1 cellular context compared by ENCODE assay signal in the genomic region with DNA sequence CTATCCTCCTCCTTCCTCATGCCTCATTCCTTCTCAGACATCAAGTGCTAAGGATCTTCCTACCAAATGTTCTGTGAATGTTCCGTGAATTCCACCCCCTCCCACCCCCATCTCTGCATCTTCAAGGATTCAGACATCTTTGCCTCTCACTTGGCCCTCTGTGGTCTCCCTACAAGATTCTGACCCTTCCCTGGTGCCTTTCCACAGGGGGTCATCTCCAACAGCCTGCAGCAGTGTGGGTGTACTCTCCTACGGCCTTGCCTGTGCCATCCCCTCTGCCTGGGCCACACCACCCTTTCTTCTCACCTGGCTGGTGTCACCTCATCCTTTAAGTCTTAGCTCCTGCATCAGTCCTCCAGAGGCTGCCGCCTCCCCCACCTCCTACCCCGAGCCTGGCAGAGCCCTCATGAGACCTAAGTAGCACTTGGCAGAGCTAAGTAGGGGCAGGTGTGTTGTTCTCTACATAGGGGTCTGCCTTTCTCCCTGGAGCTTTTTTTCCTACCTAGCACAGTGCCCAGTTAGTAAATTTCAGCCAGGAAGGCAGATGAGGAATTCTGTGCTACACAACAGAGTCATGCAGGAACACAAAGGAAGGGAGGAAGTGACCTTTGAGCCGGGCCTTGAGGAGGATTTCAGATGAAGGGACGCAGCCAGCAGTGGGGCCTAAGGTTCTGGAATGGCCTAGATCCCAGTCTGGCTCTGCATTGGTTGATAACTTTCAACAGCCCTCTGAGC.
TF ChIP-seq lines count a peak whose summit lies in the region.

No MANE protein-coding gene starts in this region.

TF ChIP-seq in HepG2, 621 proteins besides CTCF, POLR2A, EP300 and RAD21 (continued from another document and continues in another):
- TF ChIP-seq, protein P1, sequence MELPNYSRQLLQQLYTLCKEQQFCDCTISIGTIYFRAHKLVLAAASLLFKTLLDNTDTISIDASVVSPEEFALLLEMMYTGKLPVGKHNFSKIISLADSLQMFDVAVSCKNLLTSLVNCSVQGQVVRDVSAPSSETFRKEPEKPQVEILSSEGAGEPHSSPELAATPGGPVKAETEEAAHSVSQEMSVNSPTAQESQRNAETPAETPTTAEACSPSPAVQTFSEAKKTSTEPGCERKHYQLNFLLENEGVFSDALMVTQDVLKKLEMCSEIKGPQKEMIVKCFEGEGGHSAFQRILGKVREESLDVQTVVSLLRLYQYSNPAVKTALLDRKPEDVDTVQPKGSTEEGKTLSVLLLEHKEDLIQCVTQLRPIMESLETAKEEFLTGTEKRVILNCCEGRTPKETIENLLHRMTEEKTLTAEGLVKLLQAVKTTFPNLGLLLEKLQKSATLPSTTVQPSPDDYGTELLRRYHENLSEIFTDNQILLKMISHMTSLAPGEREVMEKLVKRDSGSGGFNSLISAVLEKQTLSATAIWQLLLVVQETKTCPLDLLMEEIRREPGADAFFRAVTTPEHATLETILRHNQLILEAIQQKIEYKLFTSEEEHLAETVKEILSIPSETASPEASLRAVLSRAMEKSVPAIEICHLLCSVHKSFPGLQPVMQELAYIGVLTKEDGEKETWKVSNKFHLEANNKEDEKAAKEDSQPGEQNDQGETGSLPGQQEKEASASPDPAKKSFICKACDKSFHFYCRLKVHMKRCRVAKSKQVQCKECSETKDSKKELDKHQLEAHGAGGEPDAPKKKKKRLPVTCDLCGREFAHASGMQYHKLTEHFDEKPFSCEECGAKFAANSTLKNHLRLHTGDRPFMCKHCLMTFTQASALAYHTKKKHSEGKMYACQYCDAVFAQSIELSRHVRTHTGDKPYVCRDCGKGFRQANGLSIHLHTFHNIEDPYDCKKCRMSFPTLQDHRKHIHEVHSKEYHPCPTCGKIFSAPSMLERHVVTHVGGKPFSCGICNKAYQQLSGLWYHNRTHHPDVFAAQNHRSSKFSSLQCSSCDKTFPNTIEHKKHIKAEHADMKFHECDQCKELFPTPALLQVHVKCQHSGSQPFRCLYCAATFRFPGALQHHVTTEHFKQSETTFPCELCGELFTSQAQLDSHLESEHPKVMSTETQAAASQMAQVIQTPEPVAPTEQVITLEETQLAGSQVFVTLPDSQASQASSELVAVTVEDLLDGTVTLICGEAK (IDR thresholded peaks at IDR 0.05), result no peak
- TF ChIP-seq, protein P1 (CRISPR knock-in tag; IDR thresholded peaks at IDR 0.05), result no peak
- TF ChIP-seq, protein P2, sequence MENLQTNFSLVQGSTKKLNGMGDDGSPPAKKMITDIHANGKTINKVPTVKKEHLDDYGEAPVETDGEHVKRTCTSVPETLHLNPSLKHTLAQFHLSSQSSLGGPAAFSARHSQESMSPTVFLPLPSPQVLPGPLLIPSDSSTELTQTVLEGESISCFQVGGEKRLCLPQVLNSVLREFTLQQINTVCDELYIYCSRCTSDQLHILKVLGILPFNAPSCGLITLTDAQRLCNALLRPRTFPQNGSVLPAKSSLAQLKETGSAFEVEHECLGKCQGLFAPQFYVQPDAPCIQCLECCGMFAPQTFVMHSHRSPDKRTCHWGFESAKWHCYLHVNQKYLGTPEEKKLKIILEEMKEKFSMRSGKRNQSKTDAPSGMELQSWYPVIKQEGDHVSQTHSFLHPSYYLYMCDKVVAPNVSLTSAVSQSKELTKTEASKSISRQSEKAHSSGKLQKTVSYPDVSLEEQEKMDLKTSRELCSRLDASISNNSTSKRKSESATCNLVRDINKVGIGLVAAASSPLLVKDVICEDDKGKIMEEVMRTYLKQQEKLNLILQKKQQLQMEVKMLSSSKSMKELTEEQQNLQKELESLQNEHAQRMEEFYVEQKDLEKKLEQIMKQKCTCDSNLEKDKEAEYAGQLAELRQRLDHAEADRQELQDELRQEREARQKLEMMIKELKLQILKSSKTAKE (CRISPR knock-in tag; IDR thresholded peaks at IDR 0.05; ENCODE audit: borderline replicate concordance), result no peak
- TF ChIP-seq TBL1XR1 (IDR thresholded peaks at IDR 0.05; ENCODE audit: borderline replicate concordance, low read length, partially characterized antibody), result no peak
- TF ChIP-seq, protein P3, sequence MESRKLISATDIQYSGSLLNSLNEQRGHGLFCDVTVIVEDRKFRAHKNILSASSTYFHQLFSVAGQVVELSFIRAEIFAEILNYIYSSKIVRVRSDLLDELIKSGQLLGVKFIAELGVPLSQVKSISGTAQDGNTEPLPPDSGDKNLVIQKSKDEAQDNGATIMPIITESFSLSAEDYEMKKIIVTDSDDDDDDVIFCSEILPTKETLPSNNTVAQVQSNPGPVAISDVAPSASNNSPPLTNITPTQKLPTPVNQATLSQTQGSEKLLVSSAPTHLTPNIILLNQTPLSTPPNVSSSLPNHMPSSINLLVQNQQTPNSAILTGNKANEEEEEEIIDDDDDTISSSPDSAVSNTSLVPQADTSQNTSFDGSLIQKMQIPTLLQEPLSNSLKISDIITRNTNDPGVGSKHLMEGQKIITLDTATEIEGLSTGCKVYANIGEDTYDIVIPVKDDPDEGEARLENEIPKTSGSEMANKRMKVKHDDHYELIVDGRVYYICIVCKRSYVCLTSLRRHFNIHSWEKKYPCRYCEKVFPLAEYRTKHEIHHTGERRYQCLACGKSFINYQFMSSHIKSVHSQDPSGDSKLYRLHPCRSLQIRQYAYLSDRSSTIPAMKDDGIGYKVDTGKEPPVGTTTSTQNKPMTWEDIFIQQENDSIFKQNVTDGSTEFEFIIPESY (CRISPR knock-in tag; IDR thresholded peaks at IDR 0.05), result no peak
- TF ChIP-seq ZNF549 (CRISPR knock-in tag; IDR thresholded peaks at IDR 0.05), result peak; percentile 97
- TF ChIP-seq ZNF264 (CRISPR knock-in tag; IDR thresholded peaks at IDR 0.05), result no peak
- no peak for TF ChIP-seq CCDC6 (CRISPR knock-in tag; IDR thresholded peaks at IDR 0.05)
- no peak for TF ChIP-seq SOX13 (IDR thresholded peaks at IDR 0.05)
- peak in 1 of 2 experiments; percentile 61; a peak in 1 of 4 replicates for TF ChIP-seq SOX13 (CRISPR knock-in tag; conservative IDR thresholded peaks at IDR 0.05 in 1 of 2, IDR thresholded peaks at IDR 0.05 in 1 of 2)
- TF ChIP-seq CBX2 (IDR thresholded peaks at IDR 0.05; ENCODE audit: low read depth, low read length), result no peak
- TF ChIP-seq CBX2 (CRISPR knock-in tag; IDR thresholded peaks at IDR 0.05; ENCODE audit: low read depth), result no peak
- no peak for TF ChIP-seq ATF1 (CRISPR knock-in tag; IDR thresholded peaks at IDR 0.05)
- peak; percentile 87; the same call in 1 of the 2 replicates for TF ChIP-seq ETV5 (CRISPR knock-in tag; IDR thresholded peaks at IDR 0.05; ENCODE audit: borderline replicate concordance)
- TF ChIP-seq YEATS4 (CRISPR knock-in tag; IDR thresholded peaks at IDR 0.05; ENCODE audit: borderline replicate concordance), result no peak
- TF ChIP-seq, protein P4, sequence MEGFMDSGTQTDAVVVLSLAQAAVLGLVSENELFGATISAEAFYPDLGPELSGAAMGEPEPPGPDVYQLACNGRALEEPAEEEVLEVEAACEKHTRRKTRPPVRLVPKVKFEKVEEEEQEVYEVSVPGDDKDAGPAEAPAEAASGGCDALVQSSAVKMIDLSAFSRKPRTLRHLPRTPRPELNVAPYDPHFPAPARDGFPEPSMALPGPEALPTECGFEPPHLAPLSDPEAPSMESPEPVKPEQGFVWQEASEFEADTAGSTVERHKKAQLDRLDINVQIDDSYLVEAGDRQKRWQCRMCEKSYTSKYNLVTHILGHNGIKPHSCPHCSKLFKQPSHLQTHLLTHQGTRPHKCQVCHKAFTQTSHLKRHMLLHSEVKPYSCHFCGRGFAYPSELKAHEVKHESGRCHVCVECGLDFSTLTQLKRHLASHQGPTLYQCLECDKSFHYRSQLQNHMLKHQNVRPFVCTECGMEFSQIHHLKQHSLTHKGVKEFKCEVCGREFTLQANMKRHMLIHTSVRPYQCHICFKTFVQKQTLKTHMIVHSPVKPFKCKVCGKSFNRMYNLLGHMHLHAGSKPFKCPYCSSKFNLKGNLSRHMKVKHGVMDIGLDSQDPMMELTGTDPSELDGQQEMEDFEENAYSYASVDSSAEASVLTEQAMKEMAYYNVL (CRISPR knock-in tag; IDR thresholded peaks at IDR 0.05; ENCODE audit: borderline replicate concordance), result no peak; the same call in 1 of the 2 replicates
- no peak; the same call in 1 of the 2 replicates for TF ChIP-seq BORCS8-MEF2B (CRISPR knock-in tag; IDR thresholded peaks at IDR 0.05)
- no peak for TF ChIP-seq TMF1 (CRISPR knock-in tag; IDR thresholded peaks at IDR 0.05; ENCODE audit: low read depth)
- TF ChIP-seq PPARG (CRISPR knock-in tag; conservative IDR thresholded peaks at IDR 0.05), result no peak
- TF ChIP-seq ZNF350 (CRISPR knock-in tag; IDR thresholded peaks at IDR 0.05; ENCODE audit: borderline replicate concordance, low read depth), result no peak
- no peak for TF ChIP-seq NCOA5 (CRISPR knock-in tag; IDR thresholded peaks at IDR 0.05)
- TF ChIP-seq ZSCAN12 (CRISPR knock-in tag; IDR thresholded peaks at IDR 0.05), result no peak
- TF ChIP-seq ZNF543 (CRISPR knock-in tag; IDR thresholded peaks at IDR 0.05), result no peak
- TF ChIP-seq MBD4 (IDR thresholded peaks at IDR 0.05; ENCODE audit: borderline replicate concordance, low read length), result no peak
- TF ChIP-seq SNAPC2 (CRISPR knock-in tag; IDR thresholded peaks at IDR 0.05), result no peak
- TF ChIP-seq ZNF337 (CRISPR knock-in tag; IDR thresholded peaks at IDR 0.05; ENCODE audit: borderline replicate concordance, low read depth), result no peak
- TF ChIP-seq POGZ (CRISPR knock-in tag; IDR thresholded peaks at IDR 0.05), result peak; percentile 34; the same call in 1 of the 2 replicates
- no peak for TF ChIP-seq ZNF703 (CRISPR knock-in tag; IDR thresholded peaks at IDR 0.05; ENCODE audit: borderline replicate concordance)
- TF ChIP-seq RFX3 (CRISPR knock-in tag; IDR thresholded peaks at IDR 0.05), result no peak
- no peak for TF ChIP-seq ZBTB7B (CRISPR knock-in tag; IDR thresholded peaks at IDR 0.05)
- TF ChIP-seq ZNF607 (CRISPR knock-in tag; IDR thresholded peaks at IDR 0.05; ENCODE audit: borderline replicate concordance), result no peak
- no peak for TF ChIP-seq ZNF124 (CRISPR knock-in tag; IDR thresholded peaks at IDR 0.05)
- TF ChIP-seq, protein P5, sequence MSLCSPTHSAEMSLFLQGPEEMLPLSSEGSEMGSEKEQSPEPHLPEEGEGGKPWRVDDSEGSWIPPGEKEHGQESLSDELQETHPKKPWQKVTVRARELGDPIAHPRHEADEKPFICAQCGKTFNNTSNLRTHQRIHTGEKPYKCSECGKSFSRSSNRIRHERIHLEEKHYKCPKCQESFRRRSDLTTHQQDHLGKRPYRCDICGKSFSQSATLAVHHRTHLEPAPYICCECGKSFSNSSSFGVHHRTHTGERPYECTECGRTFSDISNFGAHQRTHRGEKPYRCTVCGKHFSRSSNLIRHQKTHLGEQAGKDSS (CRISPR knock-in tag; IDR thresholded peaks at IDR 0.05; ENCODE audit: borderline replicate concordance, low read depth), result no peak
- peak; percentile 57 for TF ChIP-seq KAT8 (CRISPR knock-in tag; IDR thresholded peaks at IDR 0.05)
- TF ChIP-seq ZNF879 (CRISPR knock-in tag; IDR thresholded peaks at IDR 0.05), result no peak
- TF ChIP-seq, protein P6, sequence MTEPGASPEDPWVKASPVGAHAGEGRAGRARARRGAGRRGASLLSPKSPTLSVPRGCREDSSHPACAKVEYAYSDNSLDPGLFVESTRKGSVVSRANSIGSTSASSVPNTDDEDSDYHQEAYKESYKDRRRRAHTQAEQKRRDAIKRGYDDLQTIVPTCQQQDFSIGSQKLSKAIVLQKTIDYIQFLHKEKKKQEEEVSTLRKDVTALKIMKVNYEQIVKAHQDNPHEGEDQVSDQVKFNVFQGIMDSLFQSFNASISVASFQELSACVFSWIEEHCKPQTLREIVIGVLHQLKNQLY (CRISPR knock-in tag; IDR thresholded peaks at IDR 0.05), result no peak
- TF ChIP-seq NCOR1 (IDR thresholded peaks at IDR 0.05; ENCODE audit: borderline replicate concordance, low read length), result no peak
- no peak for TF ChIP-seq HCFC1 (IDR thresholded peaks at IDR 0.05; ENCODE audit: low read depth, low read length)
- TF ChIP-seq HOXA3 (CRISPR knock-in tag; IDR thresholded peaks at IDR 0.05), result peak; percentile 57
- TF ChIP-seq, protein P7, sequence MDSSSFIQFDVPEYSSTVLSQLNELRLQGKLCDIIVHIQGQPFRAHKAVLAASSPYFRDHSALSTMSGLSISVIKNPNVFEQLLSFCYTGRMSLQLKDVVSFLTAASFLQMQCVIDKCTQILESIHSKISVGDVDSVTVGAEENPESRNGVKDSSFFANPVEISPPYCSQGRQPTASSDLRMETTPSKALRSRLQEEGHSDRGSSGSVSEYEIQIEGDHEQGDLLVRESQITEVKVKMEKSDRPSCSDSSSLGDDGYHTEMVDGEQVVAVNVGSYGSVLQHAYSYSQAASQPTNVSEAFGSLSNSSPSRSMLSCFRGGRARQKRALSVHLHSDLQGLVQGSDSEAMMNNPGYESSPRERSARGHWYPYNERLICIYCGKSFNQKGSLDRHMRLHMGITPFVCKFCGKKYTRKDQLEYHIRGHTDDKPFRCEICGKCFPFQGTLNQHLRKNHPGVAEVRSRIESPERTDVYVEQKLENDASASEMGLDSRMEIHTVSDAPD (CRISPR knock-in tag; IDR thresholded peaks at IDR 0.05), result no peak
- TF ChIP-seq ZNF432 (CRISPR knock-in tag; IDR thresholded peaks at IDR 0.05; ENCODE audit: borderline replicate concordance), result no peak
- TF ChIP-seq RBM39 (IDR thresholded peaks at IDR 0.05; ENCODE audit: low read depth, low read length, poor library complexity, severe bottlenecking), result no peak
- TF ChIP-seq MTF2 (CRISPR knock-in tag; IDR thresholded peaks at IDR 0.05; ENCODE audit: borderline replicate concordance), result no peak
- no peak; the same call in 1 of the 2 replicates for TF ChIP-seq KDM2A (CRISPR knock-in tag; IDR thresholded peaks at IDR 0.05; ENCODE audit: borderline replicate concordance, low read depth)
- no peak for TF ChIP-seq ZC3H4 (CRISPR knock-in tag; IDR thresholded peaks at IDR 0.05; ENCODE audit: borderline replicate concordance)
